Comparison of ENCODE assay signal across 21 cellular contexts in genomic region chr17:1707107-1707506, GRCh38. TPM values are rescaled to one million over a fixed set of nuclear protein-coding genes. Genes with fewer than 3 reads are reported as not detected.
DNase-seq lines count a peak whose midpoint lies in the region; ATAC-seq and TF ChIP-seq lines count a peak whose summit lies in the region.
"Had no signal": no experiment of that assay in that cellular context is flagged by ENCODE, and none has a peak within 500 bp of the region (broad histone marks: within the 10 kb centered on the region; RNA-seq: fewer than 3 reads in every experiment).

No MANE protein-coding gene starts in this region.

- H3K9me3 ChIP-seq in effector memory CD4-positive, alpha-beta T cell (ENCODE audit: control insufficient read depth, low read length) = no peaks in the 10 kb centered on the region
- H3K9me3 ChIP-seq: SJCRH30 had no signal

- ATAC-seq in natural killer cell (peak in 2 of 3 donors; percentile 43 to 52), HG03025 (IDR thresholded peaks at IDR 0.05; ENCODE audit: low FRiP score, unreplicated experiment) (no peak)
- ATAC-seq in natural killer cell treated with Interleukin-12 subunit alpha and Interleukin-12 subunit beta and Interleukin-15 and Interleukin-18, amount 100 ng/mL, for 72 hours = no peak
- ATAC-seq in stimulated activated naive B cell treated with anti-CD40 and anti-IgM and Interleukin-4, amounts not matched to agents 10 μg/mL and 1 μg/mL and 100 μg/mL, for 72 hours (replicated peaks) = no peak

- H3K27ac ChIP-seq in effector memory CD4-positive, alpha-beta T cell (ENCODE audit: insufficient read depth, low read length, poor library complexity, severe bottlenecking) = peak overlapping the region; percentile 29
- H3K27ac ChIP-seq: C4-2B, RWPE1, SJCRH30 had no signal

- no peak for DNase-seq in natural killer cell
- no peak for DNase-seq in natural killer cell treated with Interleukin-12 subunit alpha and Interleukin-12 subunit beta and Interleukin-15 and Interleukin-18, amount 100 ng/mL, for 72 hours (ENCODE audit: low spot score)
- peak in 3 of 5 experiments; percentile 40 to 86 (median 67) for DNase-seq in T-helper 2 cell
- peak in 2 of 3 donors; percentile 35 to 52 for DNase-seq in effector memory CD4-positive, alpha-beta T cell
- DNase-seq in type B pancreatic cell (ENCODE audit: extremely low spot score, unreplicated experiment) = no peak
- no peak for DNase-seq in NCI-H510A (lab: John Stamatoyannopoulos, UW)
- no peak for DNase-seq in stimulated activated naive B cell treated with anti-CD40 and anti-IgM and Interleukin-4, amounts not matched to agents 10 μg/mL and 1 μg/mL and 100 μg/mL, for 72 hours
- DNase-seq: Calu3; DMS79 treated with DMSO at 0.1 percent for 48 hours; HFFc6; NCI-H1105 treated with DMSO at 0.1 percent for 48 hours; NCI-H187; NCI-H226; NK-92 treated with Interleukin-12 subunit alpha and Interleukin-12 subunit beta, amount 100 ng/mL, for 24 hours; OCI-M1; SJCRH30 had no signal

- H3K27me3 Mint-ChIP-seq in natural killer cell (ENCODE audit: low read depth in 2 of 2) (peaks cover 7 to 16% of the 10 kb centered on the region in 2 donors), type B pancreatic cell (peaks cover 13% of the 10 kb centered on the region)
- H3K27me3 Mint-ChIP-seq in natural killer cell treated with Interleukin-12 subunit alpha and Interleukin-12 subunit beta and Interleukin-15 and Interleukin-18, amount 100 ng/mL, for 72 hours = peaks cover 0 to 11% of the 10 kb centered on the region in 2 donors
- peaks cover 67 to 77% of the 10 kb centered on the region in 2 donors for H3K27me3 Mint-ChIP-seq in stimulated activated naive B cell treated with anti-CD40 and anti-IgM and Interleukin-4, amounts not matched to agents 10 μg/mL and 1 μg/mL and 100 μg/mL, for 72 hours

- H3K27ac Mint-ChIP-seq in natural killer cell (no peak overlapping the region), type B pancreatic cell (peak overlapping the region; percentile 28)
- no peak overlapping the region for H3K27ac Mint-ChIP-seq in natural killer cell treated with Interleukin-12 subunit alpha and Interleukin-12 subunit beta and Interleukin-15 and Interleukin-18, amount 100 ng/mL, for 72 hours
- no peak overlapping the region for H3K27ac Mint-ChIP-seq in stimulated activated naive B cell treated with anti-CD40 and anti-IgM and Interleukin-4, amounts not matched to agents 10 μg/mL and 1 μg/mL and 100 μg/mL, for 72 hours
- H3K27ac Mint-ChIP-seq: HFFc6, IgD-negative memory B cell had no signal

- H3K36me3 Mint-ChIP-seq in natural killer cell (peaks cover 7% of the 10 kb centered on the region), type B pancreatic cell (no peaks in the 10 kb centered on the region)
- peaks cover 9% of the 10 kb centered on the region for H3K36me3 Mint-ChIP-seq in natural killer cell treated with Interleukin-12 subunit alpha and Interleukin-12 subunit beta and Interleukin-15 and Interleukin-18, amount 100 ng/mL, for 72 hours
- peaks cover 12 to 20% of the 10 kb centered on the region in 2 donors for H3K36me3 Mint-ChIP-seq in stimulated activated naive B cell treated with anti-CD40 and anti-IgM and Interleukin-4, amounts not matched to agents 10 μg/mL and 1 μg/mL and 100 μg/mL, for 72 hours

- TF ChIP-seq CTCF in natural killer cell (IDR thresholded peaks at IDR 0.05) = no peak
- no peak for TF ChIP-seq CTCF in type B pancreatic cell (conservative IDR thresholded peaks at IDR 0.05)

- no peak overlapping the region for H3K4me3 Mint-ChIP-seq in natural killer cell
- H3K4me3 Mint-ChIP-seq in natural killer cell treated with Interleukin-12 subunit alpha and Interleukin-12 subunit beta and Interleukin-15 and Interleukin-18, amount 100 ng/mL, for 72 hours = no peak overlapping the region
- H3K4me3 Mint-ChIP-seq in type B pancreatic cell = no peak overlapping the region
- H3K4me3 Mint-ChIP-seq in stimulated activated naive B cell treated with anti-CD40 and anti-IgM and Interleukin-4, amounts not matched to agents 10 μg/mL and 1 μg/mL and 100 μg/mL, for 72 hours = no peak overlapping the region
- H3K4me3 Mint-ChIP-seq: HFFc6 had no signal

- peaks cover 8 to 16% of the 10 kb centered on the region in 2 donors for H3K4me1 Mint-ChIP-seq in natural killer cell
- peaks cover 3 to 7% of the 10 kb centered on the region in 2 donors for H3K4me1 Mint-ChIP-seq in natural killer cell treated with Interleukin-12 subunit alpha and Interleukin-12 subunit beta and Interleukin-15 and Interleukin-18, amount 100 ng/mL, for 72 hours (ENCODE audit: low read depth in 2 of 2)
- peaks cover 12% of the 10 kb centered on the region for H3K4me1 Mint-ChIP-seq in type B pancreatic cell (ENCODE audit: unreplicated experiment)
- peaks cover 4 to 11% of the 10 kb centered on the region in 2 donors for H3K4me1 Mint-ChIP-seq in stimulated activated naive B cell treated with anti-CD40 and anti-IgM and Interleukin-4, amounts not matched to agents 10 μg/mL and 1 μg/mL and 100 μg/mL, for 72 hours

- no peaks in the 10 kb centered on the region for H3K27me3 ChIP-seq in effector memory CD4-positive, alpha-beta T cell (replicated peaks; ENCODE audit: control insufficient read depth, insufficient read depth, low read length, poor library complexity, severe bottlenecking)
- H3K27me3 ChIP-seq: SJCRH30 had no signal

- no peak overlapping the region for H3K4me3 ChIP-seq in effector memory CD4-positive, alpha-beta T cell (ENCODE audit: insufficient read depth, low read depth, low read length, poor library complexity, severe bottlenecking)
- H3K4me3 ChIP-seq: SJCRH30 had no signal

- intact Hi-C loops in natural killer cell (cut with micrococcal nuclease) = no loop called here

- peaks cover 15% of the 10 kb centered on the region for H3K4me1 ChIP-seq in effector memory CD4-positive, alpha-beta T cell (ENCODE audit: control insufficient read depth, insufficient read depth, low read length, poor library complexity, severe bottlenecking)

- no peaks in the 10 kb centered on the region for H3K36me3 ChIP-seq in effector memory CD4-positive, alpha-beta T cell (ENCODE audit: control insufficient read depth, insufficient read depth, low read length)
- H3K36me3 ChIP-seq: SJCRH30 had no signal

- H3K9me3 Mint-ChIP-seq in natural killer cell = no peaks in the 10 kb centered on the region
- H3K9me3 Mint-ChIP-seq in natural killer cell treated with Interleukin-12 subunit alpha and Interleukin-12 subunit beta and Interleukin-15 and Interleukin-18, amount 100 ng/mL, for 72 hours = no peaks in the 10 kb centered on the region
- no peaks in the 10 kb centered on the region for H3K9me3 Mint-ChIP-seq in type B pancreatic cell
- no peaks in the 10 kb centered on the region for H3K9me3 Mint-ChIP-seq in stimulated activated naive B cell treated with anti-CD40 and anti-IgM and Interleukin-4, amounts not matched to agents 10 μg/mL and 1 μg/mL and 100 μg/mL, for 72 hours
- H3K9me3 Mint-ChIP-seq: HFFc6, IgD-negative memory B cell had no signal

RNA-seq across cellular contexts. Expression of gene TLCD2, which starts 3.1 kb away (rescaled TPM):
- total RNA-seq in natural killer cell (under 1 TPM; 0.18 to 0.28 (median 0.28) TPM), type B pancreatic cell (ENCODE audit: low replicate concordance) (4.0 and 4.3 TPM in 2 replicates)
- total RNA-seq in natural killer cell treated with Interleukin-12 subunit alpha and Interleukin-12 subunit beta and Interleukin-15 and Interleukin-18, amount 100 ng/mL, for 72 hours = under 1 TPM; 0.17 to 0.78 TPM

RNA-seq across cellular contexts. Expression of gene WDR81, which starts 17.4 kb away (rescaled TPM):
- total RNA-seq in natural killer cell = 10 to 100 TPM; 40.8 to 54.2 (median 46.2) TPM
- total RNA-seq in natural killer cell treated with Interleukin-12 subunit alpha and Interleukin-12 subunit beta and Interleukin-15 and Interleukin-18, amount 100 ng/mL, for 72 hours = 10 to 100 TPM; 17.9 to 30.9 TPM
- 14.5 and 16.0 TPM in 2 replicates for total RNA-seq in type B pancreatic cell (ENCODE audit: low replicate concordance)

RNA-seq across cellular contexts. Expression of gene PRPF8, which starts 22.4 kb away (rescaled TPM):
- total RNA-seq in natural killer cell (100 to 1,000 TPM; 475 to 508 (median 480) TPM), type B pancreatic cell (ENCODE audit: low replicate concordance) (277 and 321 TPM in 2 replicates)
- total RNA-seq in natural killer cell treated with Interleukin-12 subunit alpha and Interleukin-12 subunit beta and Interleukin-15 and Interleukin-18, amount 100 ng/mL, for 72 hours = 100 to 1,000 TPM; 348 to 422 TPM

RNA-seq across cellular contexts. Expression of gene SERPINF2, which starts 35.6 kb away (rescaled TPM):
- under 1 TPM; 0.47 to 0.84 (median 0.48) TPM for total RNA-seq in natural killer cell
- under 1 TPM in 1 of 2 donors, not detected in 1; 0.24 TPM for total RNA-seq in natural killer cell treated with Interleukin-12 subunit alpha and Interleukin-12 subunit beta and Interleukin-15 and Interleukin-18, amount 100 ng/mL, for 72 hours
- 28.3 and 36.3 TPM in 2 replicates for total RNA-seq in type B pancreatic cell (ENCODE audit: low replicate concordance)
- total RNA-seq: H4, HFFc6, SJCRH30 had no signal

RNA-seq across cellular contexts. Expression of gene SERPINF1, which starts 54.8 kb away (rescaled TPM):
- total RNA-seq in natural killer cell (1 to 10 TPM in 2 of 3 donors, not detected in 1; 1.0 to 2.1 TPM), type B pancreatic cell (ENCODE audit: low replicate concordance) (9.6 and 98.8 TPM in 2 replicates)
- total RNA-seq in natural killer cell treated with Interleukin-12 subunit alpha and Interleukin-12 subunit beta and Interleukin-15 and Interleukin-18, amount 100 ng/mL, for 72 hours = not detected
- total RNA-seq: Calu3 had no signal

Comparison
In these comparisons a context has a peak if more than half of its experiments do, and no peak if none do; other contexts are left out.
1. ATAC-seq: peak in natural killer cell (2 of 3); none in natural killer cell treated with Interleukin-12 subunit alpha and Interleukin-12 subunit beta and Interleukin-15 and Interleukin-18, amount 100 ng/mL, for 72 hours (0 of 2), HG03025 (single experiment) and stimulated activated naive B cell treated with anti-CD40 and anti-IgM and Interleukin-4, amounts not matched to agents 10 μg/mL and 1 μg/mL and 100 μg/mL, for 72 hours (0 of 2).
2. DNase-seq: peak in T-helper 2 cell (3 of 5) and effector memory CD4-positive, alpha-beta T cell (2 of 3); none in natural killer cell (single experiment), natural killer cell treated with Interleukin-12 subunit alpha and Interleukin-12 subunit beta and Interleukin-15 and Interleukin-18, amount 100 ng/mL, for 72 hours (single experiment), type B pancreatic cell (single experiment), NCI-H510A (single experiment) and stimulated activated naive B cell treated with anti-CD40 and anti-IgM and Interleukin-4, amounts not matched to agents 10 μg/mL and 1 μg/mL and 100 μg/mL, for 72 hours (single experiment).